In genomic region chr22:43514476-43515157, GRCh38 we compare ENCODE assay signal across 33 cellular contexts.
"Had no signal": no experiment of that assay in that cellular context is flagged by ENCODE, and none has a peak within 500 bp of the region (broad histone marks: within the 10 kb centered on the region; RNA-seq: fewer than 3 reads in every experiment).

No MANE protein-coding gene starts in this region.

- H3K9me3 Mint-ChIP-seq: activated CD4-positive, alpha-beta memory T cell treated with anti-CD3 and anti-CD28 coated beads for 36 hours; activated naive CD4-positive, alpha-beta T cell treated with anti-CD3 and anti-CD28 coated beads, Interleukin-2, amount 10 ng/mL, durations not matched to agents 7 days and 5 days; activated naive CD8-positive, alpha-beta T cell treated with anti-CD3 and anti-CD28 coated beads, Interleukin-2, amount 50 U/mL, for 24 hours; activated T-cell treated with anti-CD3 and anti-CD28 coated beads, Interleukin-2, amount 50 U/mL, for 4 hours; activated T-helper 1 cell treated with anti-CD3 and anti-CD28 coated beads, Interleukin-12 subunit alpha, Interleukin-12 subunit beta, Interleukin-2, Interleukin-4 antibody, amounts not matched to agents 30 ng/mL and 10 ng/mL and 1 ng/mL, durations not matched to agents 14 hours and 24 hours and 36 hours had no signal

- H3K27me3 Mint-ChIP-seq: activated naive CD4-positive, alpha-beta T cell treated with anti-CD3 and anti-CD28 coated beads, Interleukin-2, amount 10 ng/mL, durations not matched to agents 7 days and 5 days; activated naive CD8-positive, alpha-beta T cell had no signal

- DNase-seq: activated CD4-positive, alpha-beta memory T cell treated with anti-CD3 and anti-CD28 coated beads for 36 hours; activated CD4-positive, alpha-beta T cell treated with anti-CD3 and anti-CD28 coated beads, Interleukin-2, amount 50 U/mL, for 1 hour; activated CD4-positive, CD25-positive, alpha-beta regulatory T cell; activated CD8-positive, alpha-beta memory T cell treated with anti-CD3 and anti-CD28 coated beads, Interleukin-2, amount 50 U/mL, for 4 hours; activated effector memory CD4-positive, alpha-beta T cell treated with Interleukin-2 at 50 U/mL for 16 hours; activated naive CD4-positive, alpha-beta T cell treated with anti-CD3 and anti-CD28 coated beads, Interleukin-2, amount 10 ng/mL, durations not matched to agents 7 days and 5 days; activated naive CD8-positive, alpha-beta T cell treated with anti-CD3 and anti-CD28 coated beads, Interleukin-2, amount 50 U/mL, for 24 hours; activated T-cell treated with anti-CD3 and anti-CD28 coated beads for 4 hours; activated T-cell treated with anti-CD3 and anti-CD28 coated beads, Interleukin-2, amount 50 U/mL, for 4 hours; anterior cingulate cortex; caudate nucleus; Karpas-422; KBM-7; NCI-H1105 treated with DMSO at 0.1 percent for 48 hours; NCI-H1436; NCI-H1694; NCI-H1930; NCI-H2081 treated with DMSO at 0.1 percent for 48 hours; NCI-H226; NCI-H446 treated with DMSO at 0.1 percent for 48 hours; NCI-H524; NK-92 treated with Interleukin-12 subunit alpha and Interleukin-12 subunit beta, amount 100 ng/mL, for 24 hours; PC-9; Right ventricle myocardium superior; SW 1271; T-helper 1 cell; T-helper 2 cell; T-helper 9 cell had no signal

- H3K36me3 Mint-ChIP-seq: activated CD4-positive, alpha-beta memory T cell treated with anti-CD3 and anti-CD28 coated beads for 36 hours; activated naive CD4-positive, alpha-beta T cell treated with anti-CD3 and anti-CD28 coated beads, Interleukin-2, amount 10 ng/mL, durations not matched to agents 7 days and 5 days; activated naive CD8-positive, alpha-beta T cell; brain had no signal

- H3K4me3 Mint-ChIP-seq: activated CD4-positive, alpha-beta memory T cell treated with anti-CD3 and anti-CD28 coated beads for 36 hours; activated naive CD4-positive, alpha-beta T cell treated with anti-CD3 and anti-CD28 coated beads, Interleukin-2, amount 10 ng/mL, durations not matched to agents 7 days and 5 days; activated naive CD8-positive, alpha-beta T cell; activated naive CD8-positive, alpha-beta T cell treated with anti-CD3 and anti-CD28 coated beads, Interleukin-2, amount 50 U/mL, for 24 hours; activated T-cell treated with anti-CD3 and anti-CD28 coated beads, Interleukin-2, amount 50 U/mL, for 4 hours; activated T-helper 1 cell treated with anti-CD3 and anti-CD28 coated beads, Interleukin-12 subunit alpha, Interleukin-12 subunit beta, Interleukin-2, Interleukin-4 antibody, amounts not matched to agents 30 ng/mL and 10 ng/mL and 1 ng/mL, durations not matched to agents 14 hours and 24 hours and 36 hours; brain had no signal

- H3K4me1 Mint-ChIP-seq: activated naive CD4-positive, alpha-beta T cell treated with anti-CD3 and anti-CD28 coated beads, Interleukin-2, amount 10 ng/mL, durations not matched to agents 7 days and 5 days; activated naive CD8-positive, alpha-beta T cell treated with anti-CD3 and anti-CD28 coated beads, Interleukin-2, amount 50 U/mL, for 24 hours; brain had no signal

- ATAC-seq: activated naive CD8-positive, alpha-beta T cell treated with anti-CD3 and anti-CD28 coated beads, Interleukin-2, amount 50 U/mL, for 24 hours; activated T-cell treated with anti-CD3 and anti-CD28 coated beads, Interleukin-2, amount 50 U/mL, for 4 hours had no signal

- H3K4me3 ChIP-seq: PC-9 had no signal

- H2AFZ ChIP-seq: PC-9 had no signal

- H3K4me2 ChIP-seq: PC-9 had no signal

- H3K27ac Mint-ChIP-seq: activated CD4-positive, alpha-beta memory T cell treated with anti-CD3 and anti-CD28 coated beads for 36 hours; activated naive CD4-positive, alpha-beta T cell treated with anti-CD3 and anti-CD28 coated beads, Interleukin-2, amount 10 ng/mL, durations not matched to agents 7 days and 5 days; activated naive CD8-positive, alpha-beta T cell; activated naive CD8-positive, alpha-beta T cell treated with anti-CD3 and anti-CD28 coated beads, Interleukin-2, amount 50 U/mL, for 24 hours; activated T-helper 1 cell treated with anti-CD3 and anti-CD28 coated beads, Interleukin-12 subunit alpha, Interleukin-12 subunit beta, Interleukin-2, Interleukin-4 antibody, amounts not matched to agents 30 ng/mL and 10 ng/mL and 1 ng/mL, durations not matched to agents 14 hours and 24 hours and 36 hours; brain had no signal

- FAIRE-seq: bronchial epithelial cell had no signal

- H3K27ac ChIP-seq: PC-9, VCaP had no signal
